12 cellular contexts compared by ENCODE assay signal in the genomic region with DNA sequence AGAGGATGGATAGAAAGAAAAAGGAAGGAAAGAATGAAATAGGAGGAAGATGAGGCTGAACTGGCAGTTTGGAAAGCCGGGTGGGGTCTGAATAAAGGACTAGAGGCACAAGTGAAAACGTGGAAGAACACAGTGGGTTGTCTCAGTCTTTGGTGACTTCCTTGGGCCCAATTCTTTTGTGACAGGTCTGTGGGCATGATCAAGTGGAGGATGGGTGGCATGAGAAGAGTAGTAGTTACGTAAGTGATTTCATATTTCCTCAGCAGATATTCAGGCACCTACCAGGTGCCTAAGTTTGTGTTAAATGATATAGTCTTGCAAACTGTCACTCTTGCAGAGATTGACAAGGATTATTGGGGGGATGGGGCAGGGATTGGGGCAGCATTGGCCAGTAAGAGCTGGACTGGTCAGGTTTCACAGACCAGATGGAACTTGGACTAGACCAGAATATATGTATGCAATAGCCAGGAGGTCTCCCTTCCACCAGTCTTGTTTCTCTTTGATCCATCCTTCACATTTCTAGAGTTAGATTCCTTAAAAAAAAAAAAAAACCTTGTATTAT. TPM values are rescaled to one million over a fixed set of nuclear protein-coding genes. Genes with fewer than 3 reads are reported as not detected.
A peak's percentile ranks its signal among the peaks of the same experiment; 100 is the strongest.
DNase-seq lines count a peak whose midpoint lies in the region; ATAC-seq, FAIRE-seq and TF ChIP-seq lines count a peak whose summit lies in the region.
"Had no signal": no experiment of that assay in that cellular context is flagged by ENCODE, and none has a peak within 500 bp of the region (broad histone marks: within the 10 kb centered on the region; RNA-seq: fewer than 3 reads in every experiment).

No MANE protein-coding gene starts in this region.

- peaks cover 96% of the 10 kb centered on the region for H3K79me2 ChIP-seq in K562 (ENCODE audit: control insufficient read depth, insufficient read depth, low read length)

- no peak overlapping the region for H2AFZ ChIP-seq in K562 (ENCODE audit: low read depth, low read length)

- H3K4me1 Mint-ChIP-seq in activated T-cell treated with anti-CD3 and anti-CD28 coated beads, Interleukin-2, amount 50 U/mL, for 24 hours (ENCODE audit: low read depth), result peaks cover 73% of the 10 kb centered on the region
- peaks cover 41% of the 10 kb centered on the region for H3K4me1 Mint-ChIP-seq in progenitor cell of endocrine pancreas (ENCODE audit: low read depth)

- peaks cover 7 to 34% of the 10 kb centered on the region in 2 experiments; a peak in 4 of 5 replicates for H3K4me1 ChIP-seq in K562 (replicated peaks in 1 of 2; ENCODE audit: control insufficient read depth in 2 of 2, insufficient read depth in 2 of 2, low read length in 2 of 2)

- H3K36me3 ChIP-seq in K562 (ENCODE audit: control insufficient read depth, insufficient read depth, low read length), result peaks cover 41% of the 10 kb centered on the region; the same call in 2 of the 3 replicates
- H3K36me3 ChIP-seq: ovary had no signal

- H3K9me3 Mint-ChIP-seq in activated T-cell treated with anti-CD3 and anti-CD28 coated beads, Interleukin-2, amount 50 U/mL, for 24 hours, result no peaks in the 10 kb centered on the region
- H3K9me3 Mint-ChIP-seq in progenitor cell of endocrine pancreas (ENCODE audit: low read depth), result no peaks in the 10 kb centered on the region

- BruUV-seq in K562 (replicated peaks; lab: Mats Ljungman, UMichigan), result no TSS peak

- FAIRE-seq in K562 (lab: Jason Lieb, UNC), result no peak

- CTCF ChIA-PET in K562 (lab: Yijun Ruan, JAX; ENCODE audit: low intra/inter-chr PET ratio), result interaction anchor here (0.7 kb wide), 1 partner anchor 19 kb away, joined by 3 read pairs; no protein-coding TSS in a partner anchor

- no peak for ATAC-seq in K562

- 15% methylated on average over 3 of the region's 3 CpGs for WGBS in K562 (ENCODE audit: insufficient coverage, low coverage, missing lambda C conversion rate)

- H3K27me3 Mint-ChIP-seq in activated T-cell treated with anti-CD3 and anti-CD28 coated beads, Interleukin-2, amount 50 U/mL, for 24 hours, result no peaks in the 10 kb centered on the region
- H3K27me3 Mint-ChIP-seq in progenitor cell of endocrine pancreas, result no peaks in the 10 kb centered on the region

- peaks cover 12% of the 10 kb centered on the region for H4K20me1 ChIP-seq in K562 (replicated peaks; ENCODE audit: control insufficient read depth, insufficient read depth, low read length)

- in situ Hi-C loops in K562 (cut with MboI), result loop anchor here (5.0 to 25.0 kb wide), 2 partner anchors 248 to 1987 kb away; a partner anchor contains a TSS
- in situ Hi-C loops in GM13977 (cut with MboI; ENCODE audit: low pct_unique_long_range_greater_than_20kb, low sequenced_read_pairs, unreplicated experiment), result loop anchor here (10.0 kb wide), 1 partner anchor 245 kb away; a partner anchor contains a TSS

- POLR2A ChIA-PET in K562 (lab: Yijun Ruan, JAX), result no interaction called here

- H3K9me3 ChIP-seq in K562 (replicated peaks; ENCODE audit: control insufficient read depth, insufficient read depth, low read depth, low read length), result no peaks in the 10 kb centered on the region
- H3K9me3 ChIP-seq: ovary had no signal

- peaks cover 3% of the 10 kb centered on the region for H3K9me1 ChIP-seq in K562 (ENCODE audit: control insufficient read depth, insufficient read depth, low read length)

- H3K4me3 ChIP-seq in NB4 (ENCODE audit: low read depth, low read length) (peak overlapping the region; percentile 94), K562 (peak overlapping the region; percentile 21; the same call in 1 of the 2 replicates)
- H3K4me3 ChIP-seq: ovary had no signal

- TF ChIP-seq POLR2A in NB4 (IDR thresholded peaks at IDR 0.05; ENCODE audit: extremely low read depth, insufficient read length) (no peak), K562 (conservative IDR thresholded peaks at IDR 0.05) (no peak)

- no peaks in the 10 kb centered on the region for H3K27me3 ChIP-seq in K562 (ENCODE audit: control insufficient read depth in 2 of 2, insufficient read depth in 2 of 2, low read length in 2 of 2)
- H3K27me3 ChIP-seq: ovary had no signal

- peaks cover 71% of the 10 kb centered on the region for H3K36me3 Mint-ChIP-seq in activated T-cell treated with anti-CD3 and anti-CD28 coated beads, Interleukin-2, amount 50 U/mL, for 24 hours (ENCODE audit: low read depth)
- H3K36me3 Mint-ChIP-seq in progenitor cell of endocrine pancreas (ENCODE audit: insufficient read depth), result peaks cover 4% of the 10 kb centered on the region

- DNase-seq in activated T-cell treated with anti-CD3 and anti-CD28 coated beads, Interleukin-2, amount 50 U/mL, for 24 hours, result no peak
- DNase-seq in activated T-cell treated with anti-CD3 and anti-CD28 coated beads for 4 hours (no peak), NB4 (ENCODE audit: low read depth) (peak; percentile 36), K562 (ENCODE audit: extremely low read depth in 1 of 4, low spot score in 3 of 4) (no peak), progenitor cell of endocrine pancreas (ENCODE audit: low spot score, unreplicated experiment) (no peak), GM13977 (ENCODE audit: low spot score) (no peak), AG08396 (ENCODE audit: low spot score) (no peak), GDM1 (lab: John Stamatoyannopoulos, UW) (no peak)
- DNase-seq: GF-D8; OCI-M1; ovary; stimulated activated CD4-positive, alpha-beta T cell treated with anti-CD3 and anti-CD28 coated beads, Interleukin-4, amount 100 ng/mL, for 4 hours had no signal

- TF ChIP-seq EP300 in K562 (IDR thresholded peaks at IDR 0.05; ENCODE audit: low read length), result no peak

- H3K27ac ChIP-seq in K562 (ENCODE audit: extremely low read depth, low read depth, low read length), result no peak overlapping the region
- H3K27ac ChIP-seq: ovary had no signal

- H3K4me3 Mint-ChIP-seq in activated T-cell treated with anti-CD3 and anti-CD28 coated beads, Interleukin-2, amount 50 U/mL, for 24 hours, result peak overlapping the region; percentile 99
- H3K4me3 Mint-ChIP-seq in progenitor cell of endocrine pancreas (ENCODE audit: low read depth), result no peak overlapping the region

- peak overlapping the region; percentile 69 for H3K27ac Mint-ChIP-seq in activated T-cell treated with anti-CD3 and anti-CD28 coated beads, Interleukin-2, amount 50 U/mL, for 24 hours
- H3K27ac Mint-ChIP-seq in progenitor cell of endocrine pancreas, result peak overlapping the region; percentile 26

- intact Hi-C loops in K562 (cut with micrococcal nuclease), result no loop called here

- no peak for TF ChIP-seq RAD21 in K562 (CRISPR knock-in tag; conservative IDR thresholded peaks at IDR 0.05 in 1 of 2, IDR thresholded peaks at IDR 0.05 in 1 of 2)

- TF ChIP-seq CTCF in NB4 (IDR thresholded peaks at IDR 0.05; ENCODE audit: low read depth, low read length) (no peak), K562 (IDR thresholded peaks at IDR 0.05 in 2 of 3, conservative IDR thresholded peaks at IDR 0.05 in 1 of 3; ENCODE audit: insufficient read depth in 2 of 3, low read depth in 1 of 3, low read length in 3 of 3) (no peak), progenitor cell of endocrine pancreas (IDR thresholded peaks at IDR 0.05; ENCODE audit: unreplicated experiment) (no peak), GM13977 (IDR thresholded peaks at IDR 0.05; ENCODE audit: extremely low read depth, insufficient read depth, missing control alignments) (no peak)

- peak overlapping the region; percentile 49 for H3K4me2 ChIP-seq in K562 (ENCODE audit: insufficient read depth, low read length)

- H3K9ac ChIP-seq in K562 (ENCODE audit: insufficient read depth in 1 of 2, low read depth in 2 of 2, low read length in 2 of 2), result peak overlapping the region; percentile 31 to 71; a peak in 1 of 4 replicates

TF ChIP-seq in K562, 482 proteins besides CTCF, POLR2A, EP300 and RAD21 (continues in another document):
- TF ChIP-seq, protein P1, sequence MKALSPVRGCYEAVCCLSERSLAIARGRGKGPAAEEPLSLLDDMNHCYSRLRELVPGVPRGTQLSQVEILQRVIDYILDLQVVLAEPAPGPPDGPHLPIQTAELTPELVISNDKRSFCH (CRISPR knock-in tag; IDR thresholded peaks at IDR 0.05), result no peak
- TF ChIP-seq, protein P1 (tag; IDR thresholded peaks at IDR 0.05), result no peak
- no peak for TF ChIP-seq SRSF7 (optimal IDR thresholded peaks at IDR 0.05; ENCODE audit: low read depth, low read length)
- TF ChIP-seq, protein P2, sequence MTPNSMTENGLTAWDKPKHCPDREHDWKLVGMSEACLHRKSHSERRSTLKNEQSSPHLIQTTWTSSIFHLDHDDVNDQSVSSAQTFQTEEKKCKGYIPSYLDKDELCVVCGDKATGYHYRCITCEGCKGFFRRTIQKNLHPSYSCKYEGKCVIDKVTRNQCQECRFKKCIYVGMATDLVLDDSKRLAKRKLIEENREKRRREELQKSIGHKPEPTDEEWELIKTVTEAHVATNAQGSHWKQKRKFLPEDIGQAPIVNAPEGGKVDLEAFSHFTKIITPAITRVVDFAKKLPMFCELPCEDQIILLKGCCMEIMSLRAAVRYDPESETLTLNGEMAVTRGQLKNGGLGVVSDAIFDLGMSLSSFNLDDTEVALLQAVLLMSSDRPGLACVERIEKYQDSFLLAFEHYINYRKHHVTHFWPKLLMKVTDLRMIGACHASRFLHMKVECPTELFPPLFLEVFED (CRISPR knock-in tag; conservative IDR thresholded peaks at IDR 0.05), result no peak
- TF ChIP-seq SRSF1 (IDR thresholded peaks at IDR 0.05; ENCODE audit: low read depth, low read length), result no peak

RNA-seq across cellular contexts. Expression of a gene that starts 2.7 kb away (rescaled TPM):
- 59.3 and 173 TPM in 2 replicates for total RNA-seq in K562 (2011; cell fraction: chromatin; rRNA removed; ENCODE audit: low replicate concordance)
- total RNA-seq in K562 (2011; cell fraction: nucleolus; rRNA removed), result 21.5 and 35.4 TPM in 2 replicates
- 60.6 and 83.5 TPM in 2 replicates for total RNA-seq in K562 (2011; cell fraction: nucleoplasm; rRNA removed)
- total RNA-seq in K562 (2014; rRNA removed) (42.3 and 47.5 TPM in 2 replicates), K562 (2014; rRNA removed; fragmentation: Illumina TruSeq; extraction: Trizol) (83.8 and 88.3 TPM in 2 replicates), K562 (2015; rRNA removed; fragmentation: Illumina TruSeq; extraction: Trizol) (72.2 and 74.3 TPM in 2 replicates), K562 (2021) (55.1 and 55.9 TPM in 2 replicates), progenitor cell of endocrine pancreas (52.9 and 57.6 TPM in 2 replicates)
- polyA plus RNA-seq in K562 (2011; rRNA removed) (41.6 and 51.1 TPM in 2 replicates), K562 (2014; fragmentation: Illumina TruSeq; extraction: Trizol) (67.7 and 87.7 TPM in 2 replicates), K562 (2014; fragmentation: Nextera tagmentation; extraction: Ambion mirVana) (10 to 100 TPM; 18.8 to 25.8 TPM), K562 (2014; rRNA removed) (57.7 and 73.0 TPM in 2 replicates)
- polyA plus RNA-seq in K562 (2011; cell fraction: cytosol; rRNA removed), result 8.8 and 17.5 TPM in 2 replicates
- polyA plus RNA-seq in K562 (2011; cell fraction: nucleus; rRNA removed), result 59.0 and 83.2 TPM in 2 replicates
- polyA plus RNA-seq in K562 (2012), result 29.6 and 40.0 TPM in 2 replicates
- 94.1 and 112 TPM in 2 replicates for polyA minus RNA-seq in K562 (2011; rRNA and poly(A)+ RNA removed)
- 28.1 and 32.4 TPM in 2 replicates for polyA minus RNA-seq in K562 (2011; cell fraction: cytosol; rRNA and poly(A)+ RNA removed)
- polyA minus RNA-seq in K562 (2011; cell fraction: nucleus; rRNA and poly(A)+ RNA removed), result 55.7 and 92.2 TPM in 2 replicates
